In the genomic region with DNA sequence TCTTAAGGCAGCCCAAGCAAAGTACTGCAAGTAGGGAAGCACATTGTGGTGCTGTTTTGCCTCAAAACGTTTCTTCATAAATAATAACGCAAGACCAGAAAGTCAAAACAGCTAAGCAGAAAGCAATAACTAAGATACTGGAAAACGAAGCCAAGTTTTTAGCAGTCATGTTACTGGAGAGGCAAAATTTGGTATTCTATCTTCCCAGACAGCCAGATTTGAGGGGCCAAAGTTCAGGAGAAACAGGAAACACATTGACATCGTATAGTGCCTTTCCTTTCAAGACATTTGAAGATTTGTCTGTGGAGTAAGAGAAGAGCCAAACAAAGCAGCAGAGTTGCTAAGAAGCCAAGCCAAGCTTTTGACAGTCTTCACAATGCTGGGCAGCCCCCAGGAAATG, we compare ENCODE assay signal across 25 cellular contexts.
DNase-seq lines count a peak whose midpoint lies in the region; ATAC-seq, FAIRE-seq and TF ChIP-seq lines count a peak whose summit lies in the region.
"Had no signal": no experiment of that assay in that cellular context is flagged by ENCODE, and none has a peak within 500 bp of the region (broad histone marks: within the 10 kb centered on the region; RNA-seq: fewer than 3 reads in every experiment).

No MANE protein-coding gene starts in this region.

- no peak overlapping the region for H2BK20ac ChIP-seq in H1 (ENCODE audit: low read length)

- no peak overlapping the region for H3K9ac ChIP-seq in HCT116 (ENCODE audit: low read length)
- no peak overlapping the region for H3K9ac ChIP-seq in H1 (replicated peaks in 1 of 4; ENCODE audit: extremely low read depth in 1 of 4, low read depth in 3 of 4, low read length in 3 of 4)
- no peak overlapping the region for H3K9ac ChIP-seq in mesenchymal stem cell (ENCODE audit: low read length)
- H3K9ac ChIP-seq: BLaER1 treated with 17β-estradiol and CSF1 and Interleukin-3, amounts not matched to agents 10 nM and 100 nM had no signal

- RAD21 ChIA-PET in HCT116 (lab: Charles Lee; ENCODE audit: low non-redundant PET in 1 of 2, low total read pairs in 2 of 2, uncharacterized antibody in 2 of 2, unreplicated experiment in 2 of 2), result no interaction called here

- H3K9me3 ChIP-seq in HCT116 (ENCODE audit: control insufficient read depth in 1 of 2, insufficient read depth in 1 of 2, low read depth in 1 of 2, low read length in 2 of 2) (no peaks in the 10 kb centered on the region), H1 (ENCODE audit: insufficient read depth in 2 of 2, low read depth in 1 of 2, low read length in 1 of 2) (no peaks in the 10 kb centered on the region), mesenchymal stem cell (ENCODE audit: control insufficient read depth, low read length) (no peaks in the 10 kb centered on the region)
- H3K9me3 ChIP-seq: BLaER1 treated with 17β-estradiol and CSF1 and Interleukin-3, amounts not matched to agents 10 nM and 100 nM had no signal

- intact Hi-C loops in HCT116 (cut with micrococcal nuclease), result no loop called here

- H4K8ac ChIP-seq in H1 (ENCODE audit: extremely low read depth, insufficient read depth, low read length) (no peak overlapping the region), mesenchymal stem cell (ENCODE audit: low read length) (no peak overlapping the region)

- H3K56ac ChIP-seq in H1 (replicated peaks; ENCODE audit: insufficient read length, low read depth, low read length), result no peak overlapping the region

- no peak for TF ChIP-seq EP300 in H1 (IDR thresholded peaks at IDR 0.05; ENCODE audit: borderline replicate concordance in 1 of 2, low read depth in 2 of 2, low read length in 2 of 2)

- H2BK12ac ChIP-seq in H1 (ENCODE audit: low read depth, low read length), result no peak overlapping the region
- H2BK12ac ChIP-seq in mesenchymal stem cell (ENCODE audit: low read length in 2 of 2), result no peak overlapping the region

- H3K4ac ChIP-seq in H1 (replicated peaks; ENCODE audit: insufficient read length, low read depth, low read length) (no peak overlapping the region), mesenchymal stem cell (ENCODE audit: low read depth in 1 of 2, low read length in 2 of 2) (no peak overlapping the region)

- no peaks in the 10 kb centered on the region for H3K79me2 ChIP-seq in HCT116 (ENCODE audit: insufficient read depth, low read length)
- no peaks in the 10 kb centered on the region for H3K79me2 ChIP-seq in H1 (ENCODE audit: control insufficient read depth in 1 of 2, insufficient read depth in 2 of 2, low read length in 2 of 2)

- H2AFZ ChIP-seq in HCT116 (ENCODE audit: low read depth, low read length, poor library complexity, severe bottlenecking) (peak overlapping the region; percentile 31), H1 (ENCODE audit: low read length) (peak overlapping the region; percentile 76; the same call in 1 of the 2 replicates), mesenchymal stem cell (ENCODE audit: low read depth, low read length) (no peak overlapping the region)

- 80% methylated on average over 4 of the region's 4 CpGs; no CpG with 5 or more reads in 1 of the 2 experiments for WGBS in H1 (ENCODE audit: extremely low coverage in 1 of 2, insufficient coverage in 1 of 2, insufficient read length in 1 of 2, insufficient replicate concordance in 2 of 2, low coverage in 1 of 2, low lambda C conversion rate in 2 of 2, missing lambda C conversion rate in 1 of 2), 2 experiments
- WGBS in mesenchymal stem cell, result 47% methylated on average over 4 of the region's 4 CpGs

- no peaks in the 10 kb centered on the region for H3K9me2 ChIP-seq in HCT116 (ENCODE audit: insufficient read depth)

- no peak overlapping the region for H3K4me3 ChIP-seq in HCT116 (replicated peaks in 1 of 2; ENCODE audit: low read depth in 1 of 2, low read length in 2 of 2)
- H3K4me3 ChIP-seq in H1 (ENCODE audit: extremely low read depth in 1 of 4, insufficient read depth in 2 of 4, low read depth in 3 of 4, low read length in 4 of 4), result no peak overlapping the region
- H3K4me3 ChIP-seq in mesenchymal stem cell (ENCODE audit: insufficient read depth in 1 of 2, low read depth in 1 of 2, low read length in 2 of 2), result no peak overlapping the region
- H3K4me3 ChIP-seq: BLaER1 treated with 17β-estradiol and CSF1 and Interleukin-3, amounts not matched to agents 10 nM and 100 nM had no signal

- H3K23ac ChIP-seq in H1 (ENCODE audit: insufficient read length), result no peak overlapping the region
- H3K23ac ChIP-seq in mesenchymal stem cell (ENCODE audit: low read length in 2 of 2), result no peak overlapping the region

- no peak overlapping the region for H2BK120ac ChIP-seq in H1 (replicated peaks; ENCODE audit: low read depth, low read length)
- H2BK120ac ChIP-seq in mesenchymal stem cell (ENCODE audit: low read depth, low read length), result no peak overlapping the region

- POLR2A ChIA-PET in HCT116 (lab: Charles Lee) (no interaction called here), H1 (lab: Charles Lee; ENCODE audit: partially characterized antibody) (no interaction called here)

- CTCF ChIA-PET in HCT116 (lab: Charles Lee), result no interaction called here
- CTCF ChIA-PET in H1 (lab: Charles Lee; ENCODE audit: partially characterized antibody), result no interaction called here

- H3K18ac ChIP-seq in H1 (ENCODE audit: extremely low read depth, low read length) (no peak overlapping the region), mesenchymal stem cell (ENCODE audit: low read depth in 1 of 2, low read length in 2 of 2) (no peak overlapping the region)

- H2BK5ac ChIP-seq in H1 (ENCODE audit: low read depth, low read length) (no peak overlapping the region), mesenchymal stem cell (ENCODE audit: low read depth, low read length, poor library complexity, severe bottlenecking) (no peak overlapping the region)

- DNase-seq in HCT116 (ENCODE audit: low read depth, low spot score) (no peak), H1 (ENCODE audit: low read depth in 1 of 2, low spot score in 2 of 2) (no peak), mesenchymal stem cell (peak; percentile 34), urothelium cell line (ENCODE audit: low spot score) (no peak), globus pallidus (ENCODE audit: low spot score) (no peak), amniotic stem cell (lab: John Stamatoyannopoulos, UW) (no peak)
- DNase-seq in central memory CD4-positive, alpha-beta T cell, result no peak
- DNase-seq: ACHN; Calu3; CD4-positive, alpha-beta memory T cell; DMS53; EL; GF-D8; Karpas-422; NCI-H1694; NCI-H2081; NCI-H2171; NCI-H345; NCI-H524 treated with DMSO at 0.1 percent for 48 hours; NCI-H82; SIG-M5 had no signal

- TF ChIP-seq RAD21 in HCT116 (IDR thresholded peaks at IDR 0.05; ENCODE audit: low read depth) (no peak), H1 (IDR thresholded peaks at IDR 0.05 in 1 of 2, conservative IDR thresholded peaks at IDR 0.05 in 1 of 2; ENCODE audit: low read depth in 2 of 2, low read length in 2 of 2) (no peak)

- H3K23me2 ChIP-seq in H1 (ENCODE audit: low read depth, low read length), result no peaks in the 10 kb centered on the region

- no peak overlapping the region for H3K14ac ChIP-seq in H1 (ENCODE audit: insufficient read length)
- H3K14ac ChIP-seq in mesenchymal stem cell (ENCODE audit: low read length in 2 of 2), result no peak overlapping the region

- ATAC-seq in HCT116, result no peak
- ATAC-seq: Panc1, SK-N-SH treated with all-trans-retinoic acid at 6 μM for 48 hours had no signal

- no peak for FAIRE-seq in H1 (lab: Jason Lieb, UNC)
- FAIRE-seq in urothelium cell line (lab: Jason Lieb, UNC), result no peak
- FAIRE-seq: H54 had no signal

- no peaks in the 10 kb centered on the region for H3K27me3 ChIP-seq in HCT116 (ENCODE audit: insufficient read depth, low read length)
- no peaks in the 10 kb centered on the region for H3K27me3 ChIP-seq in H1 (replicated peaks in 1 of 4; ENCODE audit: control insufficient read depth in 3 of 4, extremely low read depth in 1 of 4, insufficient read depth in 3 of 4, low read length in 3 of 4)
- no peaks in the 10 kb centered on the region for H3K27me3 ChIP-seq in mesenchymal stem cell (ENCODE audit: control insufficient read depth in 1 of 2, insufficient read depth in 1 of 2, low read length in 2 of 2)
- H3K27me3 ChIP-seq: BLaER1 treated with 17β-estradiol and CSF1 and Interleukin-3, amounts not matched to agents 10 nM and 100 nM had no signal

- H4K91ac ChIP-seq in H1 (replicated peaks; ENCODE audit: insufficient read length, low read length) (no peak overlapping the region), mesenchymal stem cell (ENCODE audit: low read length) (no peak overlapping the region)

- H4K20me1 ChIP-seq in HCT116 (ENCODE audit: insufficient read depth) (no peaks in the 10 kb centered on the region), H1 (replicated peaks in 1 of 2; ENCODE audit: control insufficient read depth in 1 of 2, insufficient read depth in 2 of 2, low read length in 2 of 2) (no peaks in the 10 kb centered on the region)
- H4K20me1 ChIP-seq: BLaER1 treated with 17β-estradiol and CSF1 and Interleukin-3, amounts not matched to agents 10 nM and 100 nM had no signal

- H4K5ac ChIP-seq in H1 (ENCODE audit: insufficient read length, low read depth, low read length), result no peak overlapping the region

- H3K36me3 ChIP-seq in HCT116 (ENCODE audit: control insufficient read depth in 1 of 2, insufficient read depth in 2 of 2, low read length in 2 of 2) (no peaks in the 10 kb centered on the region), H1 (ENCODE audit: control insufficient read depth in 2 of 4, insufficient read depth in 4 of 4, low read length in 3 of 4) (no peaks in the 10 kb centered on the region), mesenchymal stem cell (ENCODE audit: control insufficient read depth in 1 of 2, insufficient read depth in 2 of 2, low read depth in 1 of 2, low read length in 2 of 2) (no peaks in the 10 kb centered on the region)
- H3K36me3 ChIP-seq: BLaER1 treated with 17β-estradiol and CSF1 and Interleukin-3, amounts not matched to agents 10 nM and 100 nM had no signal

- no peaks in the 10 kb centered on the region for H3K4me1 ChIP-seq in HCT116 (ENCODE audit: control insufficient read depth in 1 of 2, insufficient read depth in 2 of 2, low read length in 2 of 2)
- H3K4me1 ChIP-seq in H1 (replicated peaks in 1 of 4; ENCODE audit: control insufficient read depth in 3 of 4, insufficient read depth in 4 of 4, low read length in 3 of 4), result no peaks in the 10 kb centered on the region
- no peaks in the 10 kb centered on the region for H3K4me1 ChIP-seq in mesenchymal stem cell (ENCODE audit: control insufficient read depth, insufficient read depth, low read depth, low read length)
- H3K4me1 ChIP-seq: BLaER1 treated with 17β-estradiol and CSF1 and Interleukin-3, amounts not matched to agents 10 nM and 100 nM had no signal

- no peak overlapping the region for H2AK5ac ChIP-seq in H1 (ENCODE audit: low read depth, low read length)
- peak overlapping the region; percentile 96 for H2AK5ac ChIP-seq in mesenchymal stem cell (ENCODE audit: low read length, severe bottlenecking)

- no peak for TF ChIP-seq CTCF in HCT116 (IDR thresholded peaks at IDR 0.05 in 2 of 3, conservative IDR thresholded peaks at IDR 0.05 in 1 of 3; ENCODE audit: borderline replicate concordance in 1 of 3, insufficient read depth in 1 of 3, low read depth in 2 of 3, low read length in 2 of 3)
- TF ChIP-seq CTCF in H1 (IDR thresholded peaks at IDR 0.05; ENCODE audit: control extremely low read depth in 1 of 3, insufficient read depth in 1 of 3, low read depth in 1 of 3, low read length in 3 of 3), result no peak

- BruUV-seq in HCT116 (replicated peaks; lab: Mats Ljungman, UMichigan), result no TSS peak

- no peak overlapping the region for H3K27ac ChIP-seq in HCT116 (ENCODE audit: low read depth, low read length)
- no peak overlapping the region for H3K27ac ChIP-seq in H1 (ENCODE audit: low read depth, low read length)
- no peak overlapping the region for H3K27ac ChIP-seq in mesenchymal stem cell (ENCODE audit: low read length, poor library complexity, severe bottlenecking)
- H3K27ac ChIP-seq: BLaER1 treated with 17β-estradiol and CSF1 and Interleukin-3, amounts not matched to agents 10 nM and 100 nM had no signal

- H3K4me2 ChIP-seq in HCT116 (ENCODE audit: low read length), result no peak overlapping the region
- H3K4me2 ChIP-seq in H1 (ENCODE audit: insufficient read depth in 1 of 2, low read depth in 2 of 2, low read length in 2 of 2), result no peak overlapping the region
- H3K4me2 ChIP-seq in mesenchymal stem cell (ENCODE audit: low read length, poor library complexity, severe bottlenecking), result no peak overlapping the region
- H3K4me2 ChIP-seq: BLaER1 treated with 17β-estradiol and CSF1 and Interleukin-3, amounts not matched to agents 10 nM and 100 nM had no signal

- H3K79me1 ChIP-seq in H1 (ENCODE audit: low read depth, low read length), result no peaks in the 10 kb centered on the region
- no peaks in the 10 kb centered on the region for H3K79me1 ChIP-seq in mesenchymal stem cell (replicated peaks; ENCODE audit: low read length, poor library complexity, severe bottlenecking)

- H2BK15ac ChIP-seq in H1 (ENCODE audit: low read length), result no peak overlapping the region
- no peak overlapping the region for H2BK15ac ChIP-seq in mesenchymal stem cell (ENCODE audit: low read depth, poor library complexity, severe bottlenecking)

- TF ChIP-seq POLR2A in HCT116 (IDR thresholded peaks at IDR 0.05; ENCODE audit: borderline replicate concordance, extremely low read depth, insufficient read depth, insufficient read length) (no peak), H1 (IDR thresholded peaks at IDR 0.05; ENCODE audit: control extremely low read depth in 1 of 2, low read depth in 2 of 2, low read length in 2 of 2) (no peak)
